30 cellular contexts compared by ENCODE assay signal in genomic region chr5:170691623-170692022, GRCh38.
A peak's percentile ranks its signal among the peaks of the same experiment; 100 is the strongest.
DNase-seq lines count a peak whose midpoint lies in the region; FAIRE-seq and TF ChIP-seq lines count a peak whose summit lies in the region.
"Had no signal": no experiment of that assay in that cellular context is flagged by ENCODE, and none has a peak within 500 bp of the region (broad histone marks: within the 10 kb centered on the region; RNA-seq: fewer than 3 reads in every experiment).

No MANE protein-coding gene starts in this region.

- no peak overlapping the region for H3K14ac ChIP-seq in H1 (ENCODE audit: insufficient read length)

- H3K27me3 ChIP-seq in H1 (replicated peaks in 1 of 4; ENCODE audit: control insufficient read depth in 3 of 4, extremely low read depth in 1 of 4, insufficient read depth in 3 of 4, low read length in 3 of 4): no peaks in the 10 kb centered on the region

- no peaks in the 10 kb centered on the region for H3K79me2 ChIP-seq in H1 (ENCODE audit: control insufficient read depth in 1 of 2, insufficient read depth in 2 of 2, low read length in 2 of 2)

- no peak overlapping the region for H3K27ac Mint-ChIP-seq in nephron progenitor cell
- H3K27ac Mint-ChIP-seq: activated CD8-positive, alpha-beta memory T cell treated with anti-CD3 and anti-CD28 coated beads, Interleukin-2, amount 10 ng/mL, durations not matched to agents 7 days and 5 days; activated T-cell treated with anti-CD3 and anti-CD28 coated beads, Interleukin-2, amount 50 U/mL, for 72 hours; CD4-positive, alpha-beta memory T cell; memory B cell had no signal

- H2BK12ac ChIP-seq in H1 (ENCODE audit: low read depth, low read length): no peak overlapping the region; the same call in 1 of the 2 replicates

- peak; percentile 72 for FAIRE-seq in H1 (lab: Jason Lieb, UNC)
- FAIRE-seq: endometrium, GM12878, H54 had no signal

- TF ChIP-seq EP300 in H1 (IDR thresholded peaks at IDR 0.05; ENCODE audit: borderline replicate concordance in 1 of 2, low read depth in 2 of 2, low read length in 2 of 2): no peak

- no peaks in the 10 kb centered on the region for H3K9me3 Mint-ChIP-seq in nephron progenitor cell
- H3K9me3 Mint-ChIP-seq: activated T-cell treated with anti-CD3 and anti-CD28 coated beads, Interleukin-2, amount 50 U/mL, for 72 hours; memory B cell had no signal

- no peaks in the 10 kb centered on the region for H3K79me1 ChIP-seq in H1 (ENCODE audit: low read depth, low read length)

- no peaks in the 10 kb centered on the region for H3K9me3 ChIP-seq in H1 (ENCODE audit: insufficient read depth in 2 of 2, low read depth in 1 of 2, low read length in 1 of 2)
- H3K9me3 ChIP-seq: transverse colon had no signal

- 37% methylated on average over 4 of the region's 4 CpGs; no CpG with 5 or more reads in 1 of the 2 experiments for WGBS in H1 (ENCODE audit: extremely low coverage in 1 of 2, insufficient coverage in 1 of 2, insufficient read length in 1 of 2, insufficient replicate concordance in 2 of 2, low coverage in 1 of 2, low lambda C conversion rate in 2 of 2, missing lambda C conversion rate in 1 of 2), 2 experiments

- no peak overlapping the region for H3K18ac ChIP-seq in H1 (ENCODE audit: extremely low read depth, low read length)

- H3K56ac ChIP-seq in H1 (replicated peaks; ENCODE audit: insufficient read length, low read depth, low read length): no peak overlapping the region

- H3K4me3 Mint-ChIP-seq in nephron progenitor cell: no peak overlapping the region
- H3K4me3 Mint-ChIP-seq: activated CD8-positive, alpha-beta memory T cell treated with anti-CD3 and anti-CD28 coated beads, Interleukin-2, amount 10 ng/mL, durations not matched to agents 7 days and 5 days; activated T-cell treated with anti-CD3 and anti-CD28 coated beads, Interleukin-2, amount 50 U/mL, for 72 hours; CD4-positive, alpha-beta memory T cell; memory B cell had no signal

- no peak overlapping the region for H3K27ac ChIP-seq in H1 (ENCODE audit: low read depth, low read length)
- H3K27ac ChIP-seq: 22Rv1, RWPE1, skin epidermis, transverse colon, VCaP had no signal

- DNase-seq in DMS 273 (lab: John Stamatoyannopoulos, UW; ENCODE audit: unreplicated experiment) (peak; percentile 74), DMS 273 treated with DMSO at 0.1 percent for 48 hours (lab: John Stamatoyannopoulos, UW) (no peak), HEK293T (ENCODE audit: extremely low spot score) (peak; percentile 41), H1 (ENCODE audit: low read depth in 1 of 2, low spot score in 2 of 2) (peak in 1 of 2 experiments; percentile 75), nephron progenitor cell (peak; percentile 37), AML-193 (lab: John Stamatoyannopoulos, UW) (no peak), EL (no peak)
- DNase-seq in activated naive CD4-positive, alpha-beta T cell treated with Interleukin-2 at 50 U/mL for 16 hours: no peak
- DNase-seq: activated CD4-positive, alpha-beta T cell treated with anti-CD3 and anti-CD28 coated beads, Interleukin-2, amount 50 U/mL, for 1 hour; activated CD8-positive, alpha-beta memory T cell treated with anti-CD3 and anti-CD28 coated beads, Interleukin-2, amount 10 ng/mL, durations not matched to agents 7 days and 5 days; activated naive CD4-positive, alpha-beta T cell treated with anti-CD3 and anti-CD28 coated beads, Interleukin-2, amount 50 U/mL, for 16 hours; activated T-cell treated with anti-CD3 and anti-CD28 coated beads, Interleukin-2, amount 50 U/mL, for 72 hours; CD4-positive, alpha-beta memory T cell; cortex of kidney; DMS53; left cardiac atrium; NCI-H1092 treated with DMSO at 0.1 percent for 48 hours; NCI-H2029 treated with DMSO at 0.1 percent for 48 hours; NCI-H446 treated with DMSO at 0.1 percent for 48 hours; nucleus accumbens; stimulated activated CD4-positive, alpha-beta T cell treated with anti-CD3 and anti-CD28 coated beads, Interleukin-1b, Interleukin-23, amount 100 ng/mL, for 48 hours; transverse colon had no signal

- CTCF ChIA-PET in HEK293T (lab: Yijun Ruan, JAX) (interaction anchor here (1.0 to 2.3 kb wide), 2 partner anchors 31 to 100 kb away, joined by 3 to 11 read pairs; no protein-coding TSS in a partner anchor), H1 (lab: Charles Lee; ENCODE audit: partially characterized antibody) (interaction anchor here (0.6 to 7.9 kb wide), 29 partner anchors 9 to 300 kb away, joined by 3 to 99 read pairs (median 5); no protein-coding TSS in a partner anchor)

- H3K36me3 Mint-ChIP-seq in nephron progenitor cell (ENCODE audit: low read depth): no peaks in the 10 kb centered on the region
- H3K36me3 Mint-ChIP-seq: activated CD8-positive, alpha-beta memory T cell treated with anti-CD3 and anti-CD28 coated beads, Interleukin-2, amount 10 ng/mL, durations not matched to agents 7 days and 5 days; CD4-positive, alpha-beta memory T cell; memory B cell had no signal

- H3K9ac ChIP-seq in H1 (replicated peaks in 1 of 4; ENCODE audit: extremely low read depth in 1 of 4, low read depth in 3 of 4, low read length in 3 of 4): no peak overlapping the region

- peak; percentile 88 to 91 for TF ChIP-seq RAD21 in H1 (IDR thresholded peaks at IDR 0.05 in 1 of 2, conservative IDR thresholded peaks at IDR 0.05 in 1 of 2; ENCODE audit: low read depth in 2 of 2, low read length in 2 of 2)

- H3K4me2 ChIP-seq in H1 (ENCODE audit: insufficient read depth in 1 of 2, low read depth in 2 of 2, low read length in 2 of 2): no peak overlapping the region

- no peaks in the 10 kb centered on the region for H3K4me1 ChIP-seq in H1 (replicated peaks in 1 of 4; ENCODE audit: control insufficient read depth in 3 of 4, insufficient read depth in 4 of 4, low read length in 3 of 4)
- H3K4me1 ChIP-seq: transverse colon had no signal

- H2AFZ ChIP-seq in H1 (ENCODE audit: low read length): no peak overlapping the region

- H2AK5ac ChIP-seq in H1 (ENCODE audit: low read depth, low read length): no peak overlapping the region

- no peak overlapping the region for H3K4me3 ChIP-seq in H1 (ENCODE audit: extremely low read depth in 1 of 4, insufficient read depth in 2 of 4, low read depth in 3 of 4, low read length in 4 of 4)
- H3K4me3 ChIP-seq: GM12878, skin epidermis, transverse colon had no signal

- 0 out of 2 replicates have a peak overlapping the region, but pooled peaks have one; percentile 50 for H2BK20ac ChIP-seq in H1 (ENCODE audit: low read length)

- no peaks in the 10 kb centered on the region for H3K23me2 ChIP-seq in H1 (ENCODE audit: low read depth, low read length)

- peaks cover 66% of the 10 kb centered on the region for H3K27me3 Mint-ChIP-seq in nephron progenitor cell (ENCODE audit: low read depth, poor library complexity)

- H2BK15ac ChIP-seq in H1 (ENCODE audit: low read length): no peak overlapping the region

- no peak overlapping the region for H4K5ac ChIP-seq in H1 (ENCODE audit: insufficient read length, low read depth, low read length)

- TF ChIP-seq CTCF in H1 (IDR thresholded peaks at IDR 0.05; ENCODE audit: control extremely low read depth in 1 of 3, insufficient read depth in 1 of 3, low read depth in 1 of 3, low read length in 3 of 3): peak; percentile 76 to 82 (median 77)
- TF ChIP-seq CTCF in nephron progenitor cell (IDR thresholded peaks at IDR 0.05): peak; percentile 13

- H2BK120ac ChIP-seq in H1 (replicated peaks; ENCODE audit: low read depth, low read length): no peak overlapping the region

- POLR2A ChIA-PET in HEK293T (lab: Yijun Ruan, JAX): no interaction called here
- POLR2A ChIA-PET in H1 (lab: Charles Lee; ENCODE audit: partially characterized antibody): interaction anchor here (0.5 to 1.6 kb wide), 3 partner anchors 53 to 724 kb away, joined by 3 to 4 read pairs (median 4); no protein-coding TSS in a partner anchor

- H4K91ac ChIP-seq in H1 (replicated peaks; ENCODE audit: insufficient read length, low read length): no peak overlapping the region

- H4K8ac ChIP-seq in H1 (ENCODE audit: extremely low read depth, insufficient read depth, low read length): no peak overlapping the region

- no peaks in the 10 kb centered on the region for H3K36me3 ChIP-seq in H1 (ENCODE audit: control insufficient read depth in 2 of 4, insufficient read depth in 4 of 4, low read length in 3 of 4)
- H3K36me3 ChIP-seq: transverse colon had no signal

- H2BK5ac ChIP-seq in H1 (ENCODE audit: low read depth, low read length): no peak overlapping the region

- no peaks in the 10 kb centered on the region for H4K20me1 ChIP-seq in H1 (replicated peaks in 1 of 2; ENCODE audit: control insufficient read depth in 1 of 2, insufficient read depth in 2 of 2, low read length in 2 of 2)

- TF ChIP-seq POLR2A in H1 (IDR thresholded peaks at IDR 0.05; ENCODE audit: control extremely low read depth in 1 of 2, low read depth in 2 of 2, low read length in 2 of 2): no peak

- H3K4me1 Mint-ChIP-seq in nephron progenitor cell: peaks cover 4% of the 10 kb centered on the region
- H3K4me1 Mint-ChIP-seq: activated CD8-positive, alpha-beta memory T cell treated with anti-CD3 and anti-CD28 coated beads, Interleukin-2, amount 10 ng/mL, durations not matched to agents 7 days and 5 days; CD4-positive, alpha-beta memory T cell; memory B cell had no signal

- H3K4ac ChIP-seq in H1 (replicated peaks; ENCODE audit: insufficient read length, low read depth, low read length): no peak overlapping the region

- H3K23ac ChIP-seq in H1 (ENCODE audit: insufficient read length): no peak overlapping the region

TF ChIP-seq in HEK293T, 16 proteins besides CTCF, POLR2A, EP300 and RAD21 (continues in another document):
- no peak for TF ChIP-seq ELF4 (IDR thresholded peaks at IDR 0.05)
- TF ChIP-seq, protein P1, sequence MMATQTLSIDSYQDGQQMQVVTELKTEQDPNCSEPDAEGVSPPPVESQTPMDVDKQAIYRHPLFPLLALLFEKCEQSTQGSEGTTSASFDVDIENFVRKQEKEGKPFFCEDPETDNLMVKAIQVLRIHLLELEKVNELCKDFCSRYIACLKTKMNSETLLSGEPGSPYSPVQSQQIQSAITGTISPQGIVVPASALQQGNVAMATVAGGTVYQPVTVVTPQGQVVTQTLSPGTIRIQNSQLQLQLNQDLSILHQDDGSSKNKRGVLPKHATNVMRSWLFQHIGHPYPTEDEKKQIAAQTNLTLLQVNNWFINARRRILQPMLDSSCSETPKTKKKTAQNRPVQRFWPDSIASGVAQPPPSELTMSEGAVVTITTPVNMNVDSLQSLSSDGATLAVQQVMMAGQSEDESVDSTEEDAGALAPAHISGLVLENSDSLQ (IDR thresholded peaks at IDR 0.05): no peak
- TF ChIP-seq HDGF (IDR thresholded peaks at IDR 0.05; ENCODE audit: borderline replicate concordance): no peak

TF ChIP-seq in H1, 55 proteins besides CTCF, POLR2A, EP300 and RAD21:
- TF ChIP-seq POU5F1 (IDR thresholded peaks at IDR 0.05; ENCODE audit: low read depth, low read length) (no peak), TEAD4 (IDR thresholded peaks at IDR 0.05; ENCODE audit: low read depth, low read length) (0 out of 2 replicates have a peak, but pooled peaks have one; percentile 37)

Comparison
In these comparisons a context has a peak if more than half of its experiments do, and no peak if none do; other contexts are left out.
1. DNase-seq: peak in DMS 273 (single experiment), HEK293T (single experiment) and nephron progenitor cell (single experiment); none in DMS 273 treated with DMSO at 0.1 percent for 48 hours (single experiment), AML-193 (0 of 2), activated naive CD4-positive, alpha-beta T cell treated with Interleukin-2 at 50 U/mL for 16 hours (single experiment) and EL (single experiment).